In genomic region chr5:181241393-181241975, GRCh38 we compare ENCODE assay signal across 8 cellular contexts. TPM values are rescaled to one million over a fixed set of nuclear protein-coding genes. Genes with fewer than 3 reads are reported as not detected.
DNase-seq lines count a peak whose midpoint lies in the region; ATAC-seq, FAIRE-seq and TF ChIP-seq lines count a peak whose summit lies in the region.

No MANE protein-coding gene starts in this region.

- H3K4me3 Mint-ChIP-seq in activated T-helper 1 cell treated with anti-CD3 and anti-CD28 coated beads, Interleukin-12 subunit alpha, Interleukin-12 subunit beta, Interleukin-2, Interleukin-4 antibody, amounts not matched to agents 30 ng/mL and 10 ng/mL and 1 ng/mL, durations not matched to agents 14 hours and 24 hours and 36 hours: peak overlapping the region; percentile 96

- CTCF ChIA-PET in A549 (lab: Yijun Ruan, JAX): interaction anchor here (0.6 to 1.7 kb wide), 3 partner anchors 9 to 1005 kb away, joined by 5 to 6 read pairs (median 6); partner anchors contain the start of gene TRIM41
- CTCF ChIA-PET in HEK293T (lab: Yijun Ruan, JAX): no interaction called here

- no peak for TF ChIP-seq RAD21 in A549 (conservative IDR thresholded peaks at IDR 0.05 in 1 of 2, IDR thresholded peaks at IDR 0.05 in 1 of 2)

- H3K4me1 Mint-ChIP-seq in activated T-helper 1 cell treated with anti-CD3 and anti-CD28 coated beads, Interleukin-12 subunit alpha, Interleukin-12 subunit beta, Interleukin-2, Interleukin-4 antibody, amounts not matched to agents 30 ng/mL and 10 ng/mL and 1 ng/mL, durations not matched to agents 14 hours and 24 hours and 36 hours (ENCODE audit: low read depth): peaks cover 48% of the 10 kb centered on the region

- H3K27ac ChIP-seq in A549: peak overlapping the region; percentile 91 to 97

- peaks cover 45% of the 10 kb centered on the region for H3K4me1 ChIP-seq in A549

- no peak for TF ChIP-seq EP300 in A549 (IDR thresholded peaks at IDR 0.05)

- 26% methylated on average over 6 of the region's 6 CpGs for WGBS in A549 (ENCODE audit: missing lambda C conversion rate)

- no peak for FAIRE-seq in A549 (lab: Jason Lieb, UNC)

- POLR2A ChIA-PET in A549 (lab: Yijun Ruan, JAX) (interaction anchor here (1.9 to 3.1 kb wide), 2 partner anchors 18 to 19 kb away, joined by 5 to 9 read pairs; partner anchors contain the start of gene TRIM41), HEK293T (lab: Yijun Ruan, JAX) (interaction anchor here (2.1 to 2.5 kb wide), 2 partner anchors 10 to 19 kb away, joined by 10 to 11 read pairs; partner anchors contain the start of gene TRIM52)

- ATAC-seq in A549 (peak; percentile 3 to 11; a peak in 2 of 6 replicates), HG02798 (IDR thresholded peaks at IDR 0.05; ENCODE audit: poor library complexity, unreplicated experiment) (no peak)

- H3K9me3 Mint-ChIP-seq in activated T-helper 1 cell treated with anti-CD3 and anti-CD28 coated beads, Interleukin-12 subunit alpha, Interleukin-12 subunit beta, Interleukin-2, Interleukin-4 antibody, amounts not matched to agents 30 ng/mL and 10 ng/mL and 1 ng/mL, durations not matched to agents 14 hours and 24 hours and 36 hours: no peaks in the 10 kb centered on the region

- H3K36me3 Mint-ChIP-seq in activated T-helper 1 cell treated with anti-CD3 and anti-CD28 coated beads, Interleukin-12 subunit alpha, Interleukin-12 subunit beta, Interleukin-2, Interleukin-4 antibody, amounts not matched to agents 30 ng/mL and 10 ng/mL and 1 ng/mL, durations not matched to agents 14 hours and 24 hours and 36 hours (ENCODE audit: low read depth): peaks cover 64% of the 10 kb centered on the region

- peak overlapping the region; percentile 99 for H3K27ac Mint-ChIP-seq in activated T-helper 1 cell treated with anti-CD3 and anti-CD28 coated beads, Interleukin-12 subunit alpha, Interleukin-12 subunit beta, Interleukin-2, Interleukin-4 antibody, amounts not matched to agents 30 ng/mL and 10 ng/mL and 1 ng/mL, durations not matched to agents 14 hours and 24 hours and 36 hours

- H3K4me2 ChIP-seq in A549: peak overlapping the region; percentile 90

- no peak for TF ChIP-seq POLR2A in A549 (IDR thresholded peaks at IDR 0.05; ENCODE audit: low read length)

- H3K4me3 ChIP-seq in A549: peak overlapping the region; percentile 82

- intact Hi-C loops in activated T-helper 1 cell treated with anti-CD3 and anti-CD28 coated beads, Interleukin-12 subunit alpha, Interleukin-12 subunit beta, Interleukin-2, Interleukin-4 antibody, amounts not matched to agents 30 ng/mL and 10 ng/mL and 1 ng/mL, durations not matched to agents 14 hours and 24 hours and 36 hours (cut with micrococcal nuclease): loop anchor here (5.0 to 10.0 kb wide), 5 partner anchors 34 to 1687 kb away; partner anchors contain the start of genes CNOT6, MAPK9, RUFY1 and TRIM7

- TF ChIP-seq CTCF in A549 (IDR thresholded peaks at IDR 0.05): no peak

- no peaks in the 10 kb centered on the region for H3K27me3 Mint-ChIP-seq in activated T-helper 1 cell treated with anti-CD3 and anti-CD28 coated beads, Interleukin-12 subunit alpha, Interleukin-12 subunit beta, Interleukin-2, Interleukin-4 antibody, amounts not matched to agents 30 ng/mL and 10 ng/mL and 1 ng/mL, durations not matched to agents 14 hours and 24 hours and 36 hours (ENCODE audit: insufficient read depth)

- DNase-seq in A549 (ENCODE audit: low read depth in 1 of 2, low spot score in 1 of 2): peak in 1 of 2 experiments; percentile 64
- no peak for DNase-seq in HEK293T (ENCODE audit: extremely low spot score)
- peak; percentile 25 for DNase-seq in activated T-helper 1 cell treated with anti-CD3 and anti-CD28 coated beads, Interleukin-12 subunit alpha, Interleukin-12 subunit beta, Interleukin-2, Interleukin-4 antibody, amounts not matched to agents 30 ng/mL and 10 ng/mL and 1 ng/mL, durations not matched to agents 14 hours and 24 hours and 36 hours (ENCODE audit: low spot score)
- peak; percentile 76 for DNase-seq in hepatic stellate cell (ENCODE audit: low spot score)
- DNase-seq in stromal cell of bone marrow (ENCODE audit: low read depth): peak; percentile 85
- DNase-seq in SW480 (ENCODE audit: low spot score): no peak
- no peak for DNase-seq in NCI-H526 treated with DMSO at 0.1 percent for 48 hours (lab: John Stamatoyannopoulos, UW)

- H3K9me3 ChIP-seq in A549: no peaks in the 10 kb centered on the region

TF ChIP-seq in A549, 52 proteins besides CTCF, POLR2A, EP300 and RAD21 (continues in another document):
- TF ChIP-seq USF2 (IDR thresholded peaks at IDR 0.05) (no peak), MAFK (IDR thresholded peaks at IDR 0.05; ENCODE audit: partially characterized antibody) (peak; percentile 58), CBX2 (IDR thresholded peaks at IDR 0.05; ENCODE audit: borderline replicate concordance, low read depth) (no peak), NPAS2 (CRISPR knock-in tag; IDR thresholded peaks at IDR 0.05; ENCODE audit: borderline replicate concordance) (no peak), CEBPB (IDR thresholded peaks at IDR 0.05) (0 out of 4 replicates have a peak, but pooled peaks have one; percentile 32 to 44)

TF ChIP-seq in HEK293T, 16 proteins besides CTCF, POLR2A, EP300 and RAD21:
- no peak for TF ChIP-seq SP1 (IDR thresholded peaks at IDR 0.05)
- peak; percentile 41; the same call in 1 of the 2 replicates for TF ChIP-seq ZNF384 (IDR thresholded peaks at IDR 0.05)

RNA-seq across cellular contexts. Expression of gene RACK1, which starts 2.2 kb away (rescaled TPM):
- 3,139 and 4,035 TPM in 2 replicates for polyA plus RNA-seq in A549 (2011; rRNA removed)
- 4,808 and 5,207 TPM in 2 replicates for polyA plus RNA-seq in A549 (2012; cell fraction: cytosol; rRNA removed)
- polyA plus RNA-seq in A549 (2012; cell fraction: nucleus; rRNA removed): 3,506 and 3,565 TPM in 2 replicates
- polyA plus RNA-seq in A549 (2017; fragmentation: RNase III; extraction: RNeasy Plus Mini Kit Qiagen cat#74134 plus additional on column Dnase treatment): 2,466 to 2,717 TPM (median 2,590 TPM) in 3 replicates
- 6,906 and 9,556 TPM in 2 replicates for polyA minus RNA-seq in A549 (2011; rRNA and poly(A)+ RNA removed)
- 2,098 and 2,121 TPM in 2 replicates for total RNA-seq in activated T-helper 1 cell treated with anti-CD3 and anti-CD28 coated beads, Interleukin-12 subunit alpha, Interleukin-12 subunit beta, Interleukin-2, Interleukin-4 antibody, amounts not matched to agents 30 ng/mL and 10 ng/mL and 1 ng/mL, durations not matched to agents 14 hours and 24 hours and 36 hours

RNA-seq across cellular contexts. Expression of gene TRIM41, which starts 18.4 kb away (rescaled TPM):
- polyA plus RNA-seq in A549 (2011; rRNA removed): 17.0 and 22.7 TPM in 2 replicates
- 21.6 and 22.2 TPM in 2 replicates for polyA plus RNA-seq in A549 (2012; cell fraction: cytosol; rRNA removed)
- polyA plus RNA-seq in A549 (2012; cell fraction: nucleus; rRNA removed): 73.3 and 77.6 TPM in 2 replicates
- polyA plus RNA-seq in A549 (2017; fragmentation: RNase III; extraction: RNeasy Plus Mini Kit Qiagen cat#74134 plus additional on column Dnase treatment): 29.7 to 35.0 TPM (median 32.5 TPM) in 3 replicates
- 10.5 and 11.3 TPM in 2 replicates for polyA minus RNA-seq in A549 (2011; rRNA and poly(A)+ RNA removed)
- total RNA-seq in activated T-helper 1 cell treated with anti-CD3 and anti-CD28 coated beads, Interleukin-12 subunit alpha, Interleukin-12 subunit beta, Interleukin-2, Interleukin-4 antibody, amounts not matched to agents 30 ng/mL and 10 ng/mL and 1 ng/mL, durations not matched to agents 14 hours and 24 hours and 36 hours: 31.8 and 34.8 TPM in 2 replicates

RNA-seq across cellular contexts. Expression of gene TRIM52, which starts 19.5 kb away (rescaled TPM):
- polyA plus RNA-seq in A549 (2011; rRNA removed) (10.9 and 11.1 TPM in 2 replicates), A549 (2017; fragmentation: RNase III; extraction: RNeasy Plus Mini Kit Qiagen cat#74134 plus additional on column Dnase treatment) (10.9 to 13.1 TPM (median 12.1 TPM) in 3 replicates)
- polyA plus RNA-seq in A549 (2012; cell fraction: cytosol; rRNA removed): 4.7 and 5.8 TPM in 2 replicates
- 7.5 and 7.7 TPM in 2 replicates for polyA plus RNA-seq in A549 (2012; cell fraction: nucleus; rRNA removed)
- 7.5 and 8.8 TPM in 2 replicates for polyA minus RNA-seq in A549 (2011; rRNA and poly(A)+ RNA removed)
- 15.3 and 17.1 TPM in 2 replicates for total RNA-seq in activated T-helper 1 cell treated with anti-CD3 and anti-CD28 coated beads, Interleukin-12 subunit alpha, Interleukin-12 subunit beta, Interleukin-2, Interleukin-4 antibody, amounts not matched to agents 30 ng/mL and 10 ng/mL and 1 ng/mL, durations not matched to agents 14 hours and 24 hours and 36 hours

RNA-seq across cellular contexts. Expression of gene TRIM7, which starts 36.5 kb away (rescaled TPM):
- polyA plus RNA-seq in A549 (2011; rRNA removed) (20.4 and 30.7 TPM in 2 replicates), A549 (2017; fragmentation: RNase III; extraction: RNeasy Plus Mini Kit Qiagen cat#74134 plus additional on column Dnase treatment) (21.8 to 23.2 TPM (median 23.1 TPM) in 3 replicates)
- polyA plus RNA-seq in A549 (2012; cell fraction: cytosol; rRNA removed): 27.2 and 28.7 TPM in 2 replicates
- 20.4 and 25.4 TPM in 2 replicates for polyA plus RNA-seq in A549 (2012; cell fraction: nucleus; rRNA removed)
- polyA minus RNA-seq in A549 (2011; rRNA and poly(A)+ RNA removed): 5.3 and 5.6 TPM in 2 replicates
- total RNA-seq in activated T-helper 1 cell treated with anti-CD3 and anti-CD28 coated beads, Interleukin-12 subunit alpha, Interleukin-12 subunit beta, Interleukin-2, Interleukin-4 antibody, amounts not matched to agents 30 ng/mL and 10 ng/mL and 1 ng/mL, durations not matched to agents 14 hours and 24 hours and 36 hours: 1.5 and 1.8 TPM in 2 replicates

Comparison
In these comparisons a context has a peak if more than half of its experiments do, and no peak if none do; other contexts are left out.
1. DNase-seq: peak in activated T-helper 1 cell treated with anti-CD3 and anti-CD28 coated beads, Interleukin-12 subunit alpha, Interleukin-12 subunit beta, Interleukin-2, Interleukin-4 antibody, amounts not matched to agents 30 ng/mL and 10 ng/mL and 1 ng/mL, durations not matched to agents 14 hours and 24 hours and 36 hours (single experiment), hepatic stellate cell (single experiment) and stromal cell of bone marrow (single experiment); none in HEK293T (single experiment), SW480 (single experiment) and NCI-H526 treated with DMSO at 0.1 percent for 48 hours (single experiment).